ENCODE assay signal across 26 cellular contexts in the genomic region with DNA sequence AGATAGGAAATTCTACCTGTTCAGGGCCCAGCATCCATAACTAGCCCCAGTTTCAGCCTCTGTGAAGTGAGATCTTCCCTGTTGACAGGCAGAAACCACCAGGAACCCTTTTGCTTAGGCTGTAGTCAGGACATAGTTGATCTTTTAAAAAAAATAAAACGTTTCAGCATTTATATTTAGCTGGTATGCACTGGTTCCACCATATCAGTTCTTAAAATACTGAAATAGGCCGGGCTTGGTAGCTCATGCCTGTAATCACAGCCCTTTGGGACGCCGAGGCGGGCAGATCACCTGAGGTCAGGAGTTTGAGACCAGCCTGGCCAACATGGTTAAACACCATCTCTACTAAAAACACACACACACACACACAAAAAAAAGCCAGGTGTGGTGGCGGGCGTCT. TPM values are rescaled to one million over a fixed set of nuclear protein-coding genes. Genes with fewer than 3 reads are reported as not detected.
"Had no signal": no experiment of that assay in that cellular context is flagged by ENCODE, and none has a peak within 500 bp of the region (broad histone marks: within the 10 kb centered on the region; RNA-seq: fewer than 3 reads in every experiment).

No MANE protein-coding gene starts in this region.

- ATAC-seq: activated T-helper 17 cell treated with anti-CD3 and anti-CD28 coated beads, Interleukin-2, amount 50 U/mL, for 72 hours; K562; T-helper 17 cell had no signal

- H3K4me1 Mint-ChIP-seq: activated CD4-positive, alpha-beta memory T cell treated with anti-CD3 and anti-CD28 coated beads, Interleukin-2, amount 10 ng/mL, durations not matched to agents 7 days and 5 days; activated T-helper 17 cell treated with anti-CD3 and anti-CD28 coated beads, Interleukin-2, amount 50 U/mL, for 72 hours; T-helper 17 cell had no signal

- H3K36me3 Mint-ChIP-seq: activated naive CD8-positive, alpha-beta T cell had no signal

- DNase-seq: activated CD4-positive, alpha-beta memory T cell treated with anti-CD3 and anti-CD28 coated beads, Interleukin-2, amount 10 ng/mL, durations not matched to agents 7 days and 5 days; activated CD4-positive, alpha-beta T cell treated with anti-CD3 and anti-CD28 coated beads, Interleukin-2, amount 50 U/mL, for 1 hour; activated CD4-positive, CD25-positive, alpha-beta regulatory T cell; activated gamma-delta T cell; activated naive CD4-positive, alpha-beta T cell treated with anti-CD3 and anti-CD28 coated beads for 36 hours; activated T-cell treated with anti-CD3 and anti-CD28 coated beads for 4 hours; activated T-cell treated with anti-CD3 and anti-CD28 coated beads, Interleukin-2, amount 50 U/mL, for 48 hours; amygdala; caudate nucleus; Karpas-422; MM.1S; NCI-H1105; NCI-H1436; NCI-H1694 treated with DMSO at 0.1 percent for 48 hours; NCI-H2029 treated with DMSO at 0.1 percent for 48 hours; NCI-H510A treated with DMSO at 0.1 percent for 48 hours; NCI-H69; NK-92 treated with Interleukin-12 subunit alpha and Interleukin-12 subunit beta, amount 100 ng/mL, for 24 hours; OCI-M1; Peyer's patch; SIG-M5; T-helper 17 cell; T-helper 9 cell had no signal

- H3K9me3 Mint-ChIP-seq: activated CD4-positive, alpha-beta memory T cell treated with anti-CD3 and anti-CD28 coated beads, Interleukin-2, amount 10 ng/mL, durations not matched to agents 7 days and 5 days; activated naive CD4-positive, alpha-beta T cell treated with anti-CD3 and anti-CD28 coated beads for 36 hours; activated T-helper 17 cell treated with anti-CD3 and anti-CD28 coated beads, Interleukin-2, amount 50 U/mL, for 72 hours had no signal

- H3K27ac Mint-ChIP-seq: activated CD4-positive, alpha-beta memory T cell treated with anti-CD3 and anti-CD28 coated beads, Interleukin-2, amount 10 ng/mL, durations not matched to agents 7 days and 5 days; activated naive CD4-positive, alpha-beta T cell treated with anti-CD3 and anti-CD28 coated beads for 36 hours; activated naive CD8-positive, alpha-beta T cell; activated T-helper 17 cell treated with anti-CD3 and anti-CD28 coated beads, Interleukin-2, amount 50 U/mL, for 72 hours; T-helper 17 cell had no signal

- H3K4me3 Mint-ChIP-seq: activated CD4-positive, alpha-beta memory T cell treated with anti-CD3 and anti-CD28 coated beads, Interleukin-2, amount 10 ng/mL, durations not matched to agents 7 days and 5 days; activated naive CD4-positive, alpha-beta T cell treated with anti-CD3 and anti-CD28 coated beads for 36 hours; activated naive CD8-positive, alpha-beta T cell; activated T-helper 17 cell treated with anti-CD3 and anti-CD28 coated beads, Interleukin-2, amount 50 U/mL, for 72 hours; T-helper 17 cell had no signal

RNA-seq across cellular contexts. Expression of gene GALNT18, which starts 35.3 kb away (rescaled TPM):
- total RNA-seq: K562, T-helper 17 cell had no signal
